ENCODE assay signal across 8 cellular contexts in the genomic region with DNA sequence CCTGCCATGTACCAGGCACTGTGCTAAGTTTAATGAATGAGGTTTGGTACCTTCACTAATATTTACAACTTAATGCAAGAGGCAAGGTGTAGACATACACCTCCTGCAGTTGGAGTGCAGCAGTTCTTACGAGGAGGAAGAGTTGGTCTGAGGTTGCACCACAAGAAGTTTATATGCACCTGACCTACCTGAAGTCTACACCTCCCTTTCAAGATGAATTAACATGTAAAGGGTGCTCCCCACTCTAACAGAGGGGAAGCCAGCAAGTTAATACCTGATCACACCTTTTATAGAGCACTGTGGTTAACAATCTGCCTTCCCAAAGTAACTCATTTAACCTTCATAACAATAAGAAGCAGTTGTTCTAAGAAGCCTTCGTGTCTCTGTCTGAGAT.
DNase-seq lines count a peak whose midpoint lies in the region; ATAC-seq and TF ChIP-seq lines count a peak whose summit lies in the region.

No MANE protein-coding gene starts in this region.

- H3K4me3 ChIP-seq in HUES6 (ENCODE audit: low read depth, low read length), result peak overlapping the region; percentile 64; the same call in 1 of the 2 replicates
- peak overlapping the region; percentile 73 to 95 (median 75) for H3K4me3 ChIP-seq in gastrocnemius medialis

- TF ChIP-seq POLR2A in gastrocnemius medialis (IDR thresholded peaks at IDR 0.05), result no peak

- H3K27ac ChIP-seq in HUES6 (ENCODE audit: low read depth, low read length) (no peak overlapping the region), gastrocnemius medialis (peak overlapping the region; percentile 91 to 99 (median 92))

- peaks cover 9% of the 10 kb centered on the region for H3K9me3 Mint-ChIP-seq in dendritic cell treated with granulocyte-macrophage colony-stimulating factor and Interleukin-4, amounts not matched to agents 40 ng/mL and 50 ng/mL, for 4 days

- intact Hi-C loops in dendritic cell treated with granulocyte-macrophage colony-stimulating factor and Interleukin-4, amounts not matched to agents 40 ng/mL and 50 ng/mL, for 4 days (cut with micrococcal nuclease), result no loop called here
- intact Hi-C loops in gastrocnemius medialis (cut with DNase I; ENCODE audit: low total_unique reads), result no loop called here

- H3K27me3 ChIP-seq in HUES6 (ENCODE audit: control insufficient read depth, insufficient read depth, low read length) (no peaks in the 10 kb centered on the region), gastrocnemius medialis (no peaks in the 10 kb centered on the region)

- peaks cover 13% of the 10 kb centered on the region for H3K36me3 Mint-ChIP-seq in dendritic cell treated with granulocyte-macrophage colony-stimulating factor and Interleukin-4, amounts not matched to agents 40 ng/mL and 50 ng/mL, for 4 days (ENCODE audit: low read depth)

- no peak for TF ChIP-seq CTCF in gastrocnemius medialis (IDR thresholded peaks at IDR 0.05 in 4 of 5, conservative IDR thresholded peaks at IDR 0.05 in 1 of 5)

- H3K4me1 ChIP-seq in HUES6 (ENCODE audit: control insufficient read depth, insufficient read depth, low read length) (no peaks in the 10 kb centered on the region), gastrocnemius medialis (peaks cover 34 to 37% of the 10 kb centered on the region in 2 donors)

- ATAC-seq in GM18861 (IDR thresholded peaks at IDR 0.05; ENCODE audit: unreplicated experiment), result peak; percentile 9
- ATAC-seq in gastrocnemius medialis, result no peak
- ATAC-seq in GM21360 (IDR thresholded peaks at IDR 0.05; ENCODE audit: unreplicated experiment), result no peak

- H3K9ac ChIP-seq in HUES6 (ENCODE audit: low read length), result no peak overlapping the region

- H3K4me3 Mint-ChIP-seq in dendritic cell treated with granulocyte-macrophage colony-stimulating factor and Interleukin-4, amounts not matched to agents 40 ng/mL and 50 ng/mL, for 4 days, result peak overlapping the region; percentile 94

- H3K4me1 Mint-ChIP-seq in dendritic cell treated with granulocyte-macrophage colony-stimulating factor and Interleukin-4, amounts not matched to agents 40 ng/mL and 50 ng/mL, for 4 days (ENCODE audit: low read depth), result peaks cover 17% of the 10 kb centered on the region

- in situ Hi-C loops in gastrocnemius medialis (cut with MboI; ENCODE audit: low sequenced_read_pairs in 4 of 4), result no loop called here

- no peak for DNase-seq in gastrocnemius medialis
- DNase-seq in stimulated activated naive CD4-positive, alpha-beta T cell (lab: John Stamatoyannopoulos, UW), result no peak
- no peak for DNase-seq in NCI-H2171 treated with DMSO at 0.1 percent for 48 hours (lab: John Stamatoyannopoulos, UW)
- DNase-seq in NCI-H524 (lab: John Stamatoyannopoulos, UW), result no peak

- peaks cover 43% of the 10 kb centered on the region for H3K9me3 ChIP-seq in HUES6 (ENCODE audit: control insufficient read depth, insufficient read depth, low read depth, low read length)
- H3K9me3 ChIP-seq in gastrocnemius medialis, result no peaks in the 10 kb centered on the region

- H3K27ac Mint-ChIP-seq in dendritic cell treated with granulocyte-macrophage colony-stimulating factor and Interleukin-4, amounts not matched to agents 40 ng/mL and 50 ng/mL, for 4 days, result peak overlapping the region; percentile 93

- no peaks in the 10 kb centered on the region for H3K36me3 ChIP-seq in HUES6 (ENCODE audit: control insufficient read depth, insufficient read depth, low read length)
- H3K36me3 ChIP-seq in gastrocnemius medialis, result no peaks in the 10 kb centered on the region

- H3K27me3 Mint-ChIP-seq in dendritic cell treated with granulocyte-macrophage colony-stimulating factor and Interleukin-4, amounts not matched to agents 40 ng/mL and 50 ng/mL, for 4 days, result no peaks in the 10 kb centered on the region
